In genomic region chr11:1838426-1839131, GRCh38 we compare ENCODE assay signal across 14 cellular contexts. TPM values are rescaled to one million over a fixed set of nuclear protein-coding genes. Genes with fewer than 3 reads are reported as not detected.
DNase-seq lines count a peak whose midpoint lies in the region; ATAC-seq, FAIRE-seq and TF ChIP-seq lines count a peak whose summit lies in the region.
"Had no signal": no experiment of that assay in that cellular context is flagged by ENCODE, and none has a peak within 500 bp of the region (broad histone marks: within the 10 kb centered on the region; RNA-seq: fewer than 3 reads in every experiment).

TSS of gene TNNI2 (plus strand) at chr11:1838981. CDS start at chr11:1839697, 716 bp downstream.

- no peak within 1 kb of the TSS for H3K4me2 ChIP-seq in H1 (ENCODE audit: insufficient read depth in 1 of 2, low read depth in 2 of 2, low read length in 2 of 2)

- no peaks in the 10 kb centered on the region for H4K20me1 ChIP-seq in H1 (replicated peaks in 1 of 2; ENCODE audit: control insufficient read depth in 1 of 2, insufficient read depth in 2 of 2, low read length in 2 of 2)

- no peak within 1 kb of the TSS for H3K4me3 ChIP-seq in breast epithelium
- no peak within 1 kb of the TSS for H3K4me3 ChIP-seq in H1 (ENCODE audit: extremely low read depth in 1 of 4, insufficient read depth in 2 of 4, low read depth in 3 of 4, low read length in 4 of 4)
- no peak within 1 kb of the TSS for H3K4me3 ChIP-seq in vagina
- H3K4me3 ChIP-seq: cardiac muscle cell, tibial artery had no signal

- H3K4ac ChIP-seq in H1 (replicated peaks; ENCODE audit: insufficient read length, low read depth, low read length) = no peak within 1 kb of the TSS

- no peak for TF ChIP-seq RAD21 in H1 (IDR thresholded peaks at IDR 0.05 in 1 of 2, conservative IDR thresholded peaks at IDR 0.05 in 1 of 2; ENCODE audit: low read depth in 2 of 2, low read length in 2 of 2)

- no peak for TF ChIP-seq EP300 in H1 (IDR thresholded peaks at IDR 0.05; ENCODE audit: borderline replicate concordance in 1 of 2, low read depth in 2 of 2, low read length in 2 of 2)

- H3K18ac ChIP-seq in H1 (ENCODE audit: extremely low read depth, low read length) = no peak within 1 kb of the TSS

- H3K27me3 ChIP-seq in breast epithelium = no peaks in the 10 kb centered on the region
- no peaks in the 10 kb centered on the region for H3K27me3 ChIP-seq in H1 (replicated peaks in 1 of 4; ENCODE audit: control insufficient read depth in 3 of 4, extremely low read depth in 1 of 4, insufficient read depth in 3 of 4, low read length in 3 of 4)
- no peaks in the 10 kb centered on the region for H3K27me3 ChIP-seq in vagina
- H3K27me3 ChIP-seq: cardiac muscle cell had no signal

- intact Hi-C loops in MCF 10A (cut with micrococcal nuclease) (loop anchor here (5.0 to 10.0 kb wide), 2 partner anchors 39 to 284 kb away; no protein-coding TSS in a partner anchor), breast epithelium (cut with DNase I; ENCODE audit: low total_unique reads) (loop anchor here (1.0 to 10.0 kb wide), 2 partner anchors 22 to 316 kb away; no protein-coding TSS in a partner anchor), natural killer cell (cut with micrococcal nuclease) (no loop called here), vagina (cut with DNase I) (loop anchor here (5.0 kb wide), 1 partner anchor 314 kb away; no protein-coding TSS in a partner anchor)

- no peak within 1 kb of the TSS for H2AK5ac ChIP-seq in H1 (ENCODE audit: low read depth, low read length)

- DNase-seq in MCF 10A (ENCODE audit: unreplicated experiment) (no peak), breast epithelium (ENCODE audit: low spot score in 2 of 2) (no peak), H1 (ENCODE audit: low read depth in 1 of 2, low spot score in 2 of 2) (no peak), natural killer cell (no peak), vagina (ENCODE audit: extremely low spot score in 2 of 2) (no peak), KBM-7 (no peak), NK-92 (lab: John Stamatoyannopoulos, UW; ENCODE audit: unreplicated experiment) (no peak)
- DNase-seq in stimulated activated naive CD4-positive, alpha-beta T cell treated with Interleukin-2 at 50 U/mL for 16 hours (lab: John Stamatoyannopoulos, UW) = no peak
- DNase-seq: DMS 273 treated with DMSO at 0.1 percent for 48 hours, hippocampal formation, NCI-H2029 treated with DMSO at 0.1 percent for 48 hours, tibial artery had no signal

- H3K9me3 Mint-ChIP-seq in MCF 10A (ENCODE audit: unreplicated experiment) (no peaks in the 10 kb centered on the region), natural killer cell (no peaks in the 10 kb centered on the region)

- H2BK12ac ChIP-seq in H1 (ENCODE audit: low read depth, low read length) = no peak within 1 kb of the TSS

- H2BK20ac ChIP-seq in H1 (ENCODE audit: low read length) = no peak within 1 kb of the TSS

- no peak within 1 kb of the TSS for H2BK5ac ChIP-seq in H1 (ENCODE audit: low read depth, low read length)

- BruUV-seq in MCF 10A (replicated peaks; lab: Mats Ljungman, UMichigan) = no TSS peak

- H3K27me3 Mint-ChIP-seq in MCF 10A (ENCODE audit: insufficient read depth, unreplicated experiment) (no peaks in the 10 kb centered on the region), natural killer cell (ENCODE audit: low read depth in 2 of 2) (peaks cover 0 to 3% of the 10 kb centered on the region in 2 donors)

- H3K79me2 ChIP-seq in H1 (ENCODE audit: control insufficient read depth in 1 of 2, insufficient read depth in 2 of 2, low read length in 2 of 2) = no peaks in the 10 kb centered on the region

- H3K9ac ChIP-seq in H1 (replicated peaks in 1 of 4; ENCODE audit: extremely low read depth in 1 of 4, low read depth in 3 of 4, low read length in 3 of 4) = no peak within 1 kb of the TSS

- in situ Hi-C loops in KBM-7 (cut with MboI; ENCODE audit: low pct_unique_long_range_greater_than_20kb, low sequenced_read_pairs) = no loop called here

- H3K79me1 ChIP-seq in H1 (ENCODE audit: low read depth, low read length) = no peaks in the 10 kb centered on the region

- no peak within 1 kb of the TSS for H3K56ac ChIP-seq in H1 (replicated peaks; ENCODE audit: insufficient read length, low read depth, low read length)

- H3K36me3 ChIP-seq in breast epithelium = no peaks in the 10 kb centered on the region
- H3K36me3 ChIP-seq in H1 (ENCODE audit: control insufficient read depth in 2 of 4, insufficient read depth in 4 of 4, low read length in 3 of 4) = no peaks in the 10 kb centered on the region
- no peaks in the 10 kb centered on the region for H3K36me3 ChIP-seq in vagina
- H3K36me3 ChIP-seq: cardiac muscle cell, tibial artery had no signal

- POLR2A ChIA-PET in MCF 10A (lab: Yijun Ruan, JAX) = interaction anchor here (0.5 to 1.4 kb wide), 4 partner anchors 8 to 995 kb away, joined by 3 to 4 read pairs (median 3); no protein-coding TSS in a partner anchor
- POLR2A ChIA-PET in H1 (lab: Charles Lee; ENCODE audit: partially characterized antibody) = interaction anchor here (1.1 kb wide), 1 partner anchor 9 kb away, joined by 3 read pairs; no protein-coding TSS in a partner anchor

- H3K4me3 Mint-ChIP-seq in MCF 10A (ENCODE audit: unreplicated experiment) (peak within 1 kb of the TSS; percentile 78), natural killer cell (peak within 1 kb of the TSS; percentile 35)

- H3K9me3 ChIP-seq in breast epithelium = no peaks in the 10 kb centered on the region
- no peaks in the 10 kb centered on the region for H3K9me3 ChIP-seq in H1 (ENCODE audit: insufficient read depth in 2 of 2, low read depth in 1 of 2, low read length in 1 of 2)
- no peaks in the 10 kb centered on the region for H3K9me3 ChIP-seq in vagina
- H3K9me3 ChIP-seq: tibial artery had no signal

- no peak within 1 kb of the TSS for H3K14ac ChIP-seq in H1 (ENCODE audit: insufficient read length)

- H3K27ac Mint-ChIP-seq in MCF 10A (ENCODE audit: low read depth, unreplicated experiment) = no peak within 1 kb of the TSS
- peak within 1 kb of the TSS in 1 of 2 donors; percentile 75 for H3K27ac Mint-ChIP-seq in natural killer cell

- H2BK15ac ChIP-seq in H1 (ENCODE audit: low read length) = no peak within 1 kb of the TSS

- peak within 1 kb of the TSS; percentile 80; the same call in 1 of the 2 replicates for H4K8ac ChIP-seq in H1 (ENCODE audit: extremely low read depth, insufficient read depth, low read length)

- FAIRE-seq in H1 (lab: Jason Lieb, UNC) = no peak

- 93% methylated on average over 13 of the region's 32 CpGs; no CpG with 5 or more reads in 1 of the 2 experiments for WGBS in H1 (ENCODE audit: extremely low coverage in 1 of 2, insufficient coverage in 1 of 2, insufficient read length in 1 of 2, insufficient replicate concordance in 2 of 2, low coverage in 1 of 2, low lambda C conversion rate in 2 of 2, missing lambda C conversion rate in 1 of 2), 2 experiments

- no peak for TF ChIP-seq POLR2A in breast epithelium (IDR thresholded peaks at IDR 0.05)
- TF ChIP-seq POLR2A in H1 (IDR thresholded peaks at IDR 0.05; ENCODE audit: control extremely low read depth in 1 of 2, low read depth in 2 of 2, low read length in 2 of 2) = no peak
- no peak for TF ChIP-seq POLR2A in vagina (IDR thresholded peaks at IDR 0.05)

- no peak within 1 kb of the TSS for H2BK120ac ChIP-seq in H1 (replicated peaks; ENCODE audit: low read depth, low read length)

- no peak within 1 kb of the TSS for H3K23ac ChIP-seq in H1 (ENCODE audit: insufficient read length)

- ATAC-seq in natural killer cell = no peak

- H2AFZ ChIP-seq in H1 (ENCODE audit: low read length) = no peak within 1 kb of the TSS

- peaks cover 49% of the 10 kb centered on the region for H3K36me3 Mint-ChIP-seq in MCF 10A (ENCODE audit: insufficient read depth, unreplicated experiment)
- H3K36me3 Mint-ChIP-seq in natural killer cell = no peaks in the 10 kb centered on the region

- CTCF ChIA-PET in MCF 10A (lab: Yijun Ruan, JAX) (interaction anchor here (0.6 to 0.7 kb wide), 2 partner anchors 178 to 1128 kb away, joined by 3 read pairs; no protein-coding TSS in a partner anchor), H1 (lab: Charles Lee; ENCODE audit: partially characterized antibody) (interaction anchor here (0.7 to 2.8 kb wide), 14 partner anchors 10 to 321 kb away, joined by 3 to 27 read pairs (median 3); no protein-coding TSS in a partner anchor)

- TF ChIP-seq CTCF in MCF 10A (IDR thresholded peaks at IDR 0.05; ENCODE audit: unreplicated experiment) (no peak), breast epithelium (IDR thresholded peaks at IDR 0.05) (no peak), H1 (IDR thresholded peaks at IDR 0.05; ENCODE audit: control extremely low read depth in 1 of 3, insufficient read depth in 1 of 3, low read depth in 1 of 3, low read length in 3 of 3) (no peak), natural killer cell (IDR thresholded peaks at IDR 0.05) (no peak), vagina (IDR thresholded peaks at IDR 0.05) (no peak)

- peak within 1 kb of the TSS; percentile 6 for H4K91ac ChIP-seq in H1 (replicated peaks; ENCODE audit: insufficient read length, low read length)

- H3K4me1 Mint-ChIP-seq in MCF 10A (ENCODE audit: insufficient read depth, unreplicated experiment) (peaks cover 25% of the 10 kb centered on the region), natural killer cell (peaks cover 7 to 29% of the 10 kb centered on the region in 2 donors)

- H4K5ac ChIP-seq in H1 (ENCODE audit: insufficient read length, low read depth, low read length) = no peak within 1 kb of the TSS

- peak within 1 kb of the TSS in 1 of 2 donors; percentile 5 for H3K27ac ChIP-seq in breast epithelium
- no peak within 1 kb of the TSS for H3K27ac ChIP-seq in H1 (ENCODE audit: low read depth, low read length)
- H3K27ac ChIP-seq in vagina = peak within 1 kb of the TSS; percentile 39
- H3K27ac ChIP-seq: cardiac muscle cell, tibial artery had no signal

- H3K4me1 ChIP-seq in breast epithelium (peaks cover 0 to 7% of the 10 kb centered on the region in 2 donors), H1 (replicated peaks in 1 of 4; ENCODE audit: control insufficient read depth in 3 of 4, insufficient read depth in 4 of 4, low read length in 3 of 4) (no peaks in the 10 kb centered on the region; a peak in 1 of 7 replicates), vagina (peaks cover 31% of the 10 kb centered on the region)

- no peaks in the 10 kb centered on the region for H3K23me2 ChIP-seq in H1 (ENCODE audit: low read depth, low read length)

TF ChIP-seq in H1, 55 proteins besides CTCF, POLR2A, EP300 and RAD21 (continues in another document):
- no peak for TF ChIP-seq RFX5 (IDR thresholded peaks at IDR 0.05; ENCODE audit: borderline replicate concordance, low read depth, low read length)

RNA-seq across cellular contexts. Expression of gene TNNI2, which starts in this region (rescaled TPM):
- 43.3 and 77.7 TPM in 2 replicates for total RNA-seq in MCF 10A (2022)
- total RNA-seq in breast epithelium = 1 to 10 TPM in 2 of 3 donors, not detected in 1; 1.6 to 5.6 TPM
- total RNA-seq in H1 (2021; fragmentation: NEBNext Ultra II Directional; extraction: Animal tissue kit (Norgen Biotek cat#: 25700)) = not detected in 2 replicates
- polyA plus RNA-seq in H1 (2011; rRNA removed) = 0.39 TPM in 1 of 2 replicates, not detected in the other
- not detected for polyA plus RNA-seq in H1 (2011; cell fraction: cytosol; rRNA removed)
- polyA plus RNA-seq in H1 (2011; cell fraction: nucleus; rRNA removed) = 0.33 TPM
- 0.41 TPM in 1 of 4 replicates, not detected in the others for polyA plus RNA-seq in H1 (2012, experiment 1 of 2)
- not detected for polyA plus RNA-seq in H1 (2012, experiment 2 of 2)
- 0.12 TPM for polyA plus RNA-seq in H1 (2013, experiment 1 of 2)
- polyA plus RNA-seq in H1 (2013, experiment 2 of 2) = not detected
- polyA minus RNA-seq in H1 (2011; rRNA and poly(A)+ RNA removed) = not detected in 2 replicates
- not detected for polyA minus RNA-seq in H1 (2011; cell fraction: cytosol; rRNA and poly(A)+ RNA removed)
- polyA minus RNA-seq in H1 (2011; cell fraction: nucleus; rRNA and poly(A)+ RNA removed) = not detected
- 1 to 10 TPM; 1.2 to 5.4 (median 3.6) TPM for total RNA-seq in natural killer cell
- total RNA-seq in vagina = not detected
- total RNA-seq: epithelial cell of proximal tubule had no signal
